In genomic region chr11:125164422-125165110, GRCh38 we compare ENCODE assay signal across 8 cellular contexts. TPM values are rescaled to one million over a fixed set of nuclear protein-coding genes. Genes with fewer than 3 reads are reported as not detected.
DNase-seq lines count a peak whose midpoint lies in the region; ATAC-seq and TF ChIP-seq lines count a peak whose summit lies in the region.

TSS of gene PKNOX2 (plus strand) at chr11:125164751. CDS start at chr11:125351306, 186,555 bp downstream.

- H3K36me3 Mint-ChIP-seq in CD14-positive monocyte (peaks cover 0 to 18% of the 10 kb centered on the region in 2 donors), natural killer cell (no peaks in the 10 kb centered on the region)
- H3K36me3 Mint-ChIP-seq in activated T-helper 17 cell treated with anti-CD3 and anti-CD28 coated beads, Interleukin-2, amount 50 U/mL, for 72 hours (ENCODE audit: low read depth): peaks cover 10% of the 10 kb centered on the region

- TF ChIP-seq CTCF in CD14-positive monocyte (IDR thresholded peaks at IDR 0.05): peak; percentile 49
- TF ChIP-seq CTCF in fibroblast of the aortic adventitia (IDR thresholded peaks at IDR 0.05; ENCODE audit: insufficient read depth, low read length): peak; percentile 74
- peak; percentile 8 for TF ChIP-seq CTCF in natural killer cell (IDR thresholded peaks at IDR 0.05)

- H3K4me1 Mint-ChIP-seq in CD14-positive monocyte: peaks cover 18% of the 10 kb centered on the region
- H3K4me1 Mint-ChIP-seq in activated T-helper 17 cell treated with anti-CD3 and anti-CD28 coated beads, Interleukin-2, amount 50 U/mL, for 72 hours: peaks cover 9% of the 10 kb centered on the region
- H3K4me1 Mint-ChIP-seq in natural killer cell: peaks cover 16 to 18% of the 10 kb centered on the region in 2 donors

- in situ Hi-C loops in HAP-1 (cut with MboI; ENCODE audit: low sequenced_read_pairs): no loop called here

- ATAC-seq in activated T-helper 17 cell treated with anti-CD3 and anti-CD28 coated beads, Interleukin-2, amount 50 U/mL, for 72 hours (replicated peaks): peak; percentile 66
- ATAC-seq in natural killer cell: peak in 2 of 3 donors; percentile 62 to 77
- ATAC-seq in GM19397 (IDR thresholded peaks at IDR 0.05; ENCODE audit: unreplicated experiment): no peak

- intact Hi-C loops in CD14-positive monocyte (cut with micrococcal nuclease) (no loop called here), natural killer cell (cut with micrococcal nuclease) (no loop called here)

- H3K27ac Mint-ChIP-seq in CD14-positive monocyte (peak within 1 kb of the TSS in 1 of 7 donors; percentile 51), natural killer cell (peak within 1 kb of the TSS in 1 of 2 donors; percentile 75)
- no peak within 1 kb of the TSS for H3K27ac Mint-ChIP-seq in activated T-helper 17 cell treated with anti-CD3 and anti-CD28 coated beads, Interleukin-2, amount 50 U/mL, for 72 hours

- no peaks in the 10 kb centered on the region for H3K27me3 ChIP-seq in HAP-1 (ENCODE audit: low read depth)

- H3K27me3 Mint-ChIP-seq in CD14-positive monocyte (ENCODE audit: low read depth in 3 of 3) (peaks cover 73 to 83% (median 81%) of the 10 kb centered on the region in 3 donors), natural killer cell (ENCODE audit: low read depth in 2 of 2) (peaks cover 73 to 84% of the 10 kb centered on the region in 2 donors)
- H3K27me3 Mint-ChIP-seq in activated T-helper 17 cell treated with anti-CD3 and anti-CD28 coated beads, Interleukin-2, amount 50 U/mL, for 72 hours: peaks cover 59% of the 10 kb centered on the region

- H3K9me3 Mint-ChIP-seq in CD14-positive monocyte (peaks cover 0 to 27% (median 15%) of the 10 kb centered on the region in 7 donors), natural killer cell (no peaks in the 10 kb centered on the region)
- no peaks in the 10 kb centered on the region for H3K9me3 Mint-ChIP-seq in activated T-helper 17 cell treated with anti-CD3 and anti-CD28 coated beads, Interleukin-2, amount 50 U/mL, for 72 hours

- H3K36me3 ChIP-seq in HAP-1 (replicated peaks): no peaks in the 10 kb centered on the region

- no peaks in the 10 kb centered on the region for H3K9me3 ChIP-seq in HAP-1

- H3K4me3 ChIP-seq in HAP-1 (peak within 1 kb of the TSS; percentile 71), fibroblast of the aortic adventitia (ENCODE audit: low read depth, low read length) (peak within 1 kb of the TSS; percentile 81)

- H3K4me3 Mint-ChIP-seq in CD14-positive monocyte: peak within 1 kb of the TSS; percentile 81 to 95
- H3K4me3 Mint-ChIP-seq in activated T-helper 17 cell treated with anti-CD3 and anti-CD28 coated beads, Interleukin-2, amount 50 U/mL, for 72 hours: peak within 1 kb of the TSS; percentile 85
- peak within 1 kb of the TSS; percentile 98 for H3K4me3 Mint-ChIP-seq in natural killer cell

- DNase-seq in CD14-positive monocyte (ENCODE audit: low spot score) (no peak), HAP-1 (ENCODE audit: low spot score in 2 of 2) (peak; percentile 86 to 92), NCI-H82 treated with DMSO at 0.1 percent for 48 hours (lab: John Stamatoyannopoulos, UW; ENCODE audit: unreplicated experiment) (peak; percentile 77), fibroblast of the aortic adventitia (ENCODE audit: low read depth) (peak; percentile 84), natural killer cell (no peak)
- DNase-seq in stimulated activated naive CD4-positive, alpha-beta T cell (lab: John Stamatoyannopoulos, UW): peak; percentile 20 to 73 (median 57)

- H3K4me1 ChIP-seq in HAP-1: peaks cover 35% of the 10 kb centered on the region

RNA-seq across cellular contexts. Expression of gene PKNOX2, which starts in this region (rescaled TPM):
- polyA plus RNA-seq in CD14-positive monocyte: not detected
- not detected for total RNA-seq in activated T-helper 17 cell treated with anti-CD3 and anti-CD28 coated beads, Interleukin-2, amount 50 U/mL, for 72 hours
- total RNA-seq in fibroblast of the aortic adventitia (ENCODE audit: low replicate concordance): 2.0 and 8.6 TPM in 2 replicates
- not detected for total RNA-seq in natural killer cell

Comparison
In these comparisons a context has a peak if more than half of its experiments do, and no peak if none do; other contexts are left out.
1. Peak in ATAC-seq in activated T-helper 17 cell treated with anti-CD3 and anti-CD28 coated beads, Interleukin-2, amount 50 U/mL, for 72 hours; RNA of the gene not detected or under 1 TPM.
2. Peak in ATAC-seq in natural killer cell; RNA of the gene not detected or under 1 TPM.
3. DNase-seq: peak in HAP-1 (2 of 2), NCI-H82 treated with DMSO at 0.1 percent for 48 hours (single experiment), fibroblast of the aortic adventitia (single experiment) and stimulated activated naive CD4-positive, alpha-beta T cell (6 of 6); none in CD14-positive monocyte (single experiment) and natural killer cell (single experiment).
4. CTCF ChIP-seq: peak in every context shown above with its lines; median percentile 74 in fibroblast of the aortic adventitia; 49 in CD14-positive monocyte; 8 in natural killer cell.
5. Peak in every context shown above with its lines, with median percentiles within 50 percentile points of each other: H3K4me3 Mint-ChIP-seq.